ENCODE assay signal across 9 cellular contexts in genomic region chr1:82775402-82776000, GRCh38.
A peak's percentile ranks its signal among the peaks of the same experiment; 100 is the strongest.
DNase-seq lines count a peak whose midpoint lies in the region; ATAC-seq, FAIRE-seq and TF ChIP-seq lines count a peak whose summit lies in the region.
"Had no signal": no experiment of that assay in that cellular context is flagged by ENCODE, and none has a peak within 500 bp of the region (broad histone marks: within the 10 kb centered on the region; RNA-seq: fewer than 3 reads in every experiment).

No MANE protein-coding gene starts in this region.

- no peaks in the 10 kb centered on the region for H3K27me3 Mint-ChIP-seq in activated naive CD8-positive, alpha-beta T cell treated with anti-CD3 and anti-CD28 coated beads for 36 hours
- H3K27me3 Mint-ChIP-seq in type B pancreatic cell = peaks cover 8% of the 10 kb centered on the region

- ATAC-seq in GM21786 (IDR thresholded peaks at IDR 0.05; ENCODE audit: unreplicated experiment) = no peak

- no peak overlapping the region for H3K4me3 Mint-ChIP-seq in activated naive CD8-positive, alpha-beta T cell treated with anti-CD3 and anti-CD28 coated beads for 36 hours
- H3K4me3 Mint-ChIP-seq in type B pancreatic cell = no peak overlapping the region

- DNase-seq in EL = peak; percentile 18
- peak; percentile 41 for DNase-seq in M059J (ENCODE audit: low read depth)
- DNase-seq in activated naive CD8-positive, alpha-beta T cell treated with anti-CD3 and anti-CD28 coated beads for 36 hours = peak; percentile 26
- peak; percentile 36 for DNase-seq in inferior parietal cortex (ENCODE audit: extremely low spot score)
- no peak for DNase-seq in type B pancreatic cell (ENCODE audit: extremely low spot score, unreplicated experiment)
- no peak for DNase-seq in Kasumi-1 (lab: John Stamatoyannopoulos, UW)
- no peak for DNase-seq in small intestine

- no peak overlapping the region for H3K27ac ChIP-seq in small intestine (ENCODE audit: low read depth in 1 of 2, low read length in 1 of 2)
- H3K27ac ChIP-seq: SJSA1 had no signal

- H3K4me3 ChIP-seq in small intestine (ENCODE audit: low read depth in 1 of 2, low read length in 2 of 2) = no peak overlapping the region
- H3K4me3 ChIP-seq: SJSA1 had no signal

- H3K9me3 ChIP-seq in small intestine (ENCODE audit: control insufficient read depth, low read depth) = no peaks in the 10 kb centered on the region

- no peaks in the 10 kb centered on the region for H3K4me1 ChIP-seq in small intestine (ENCODE audit: control insufficient read depth in 2 of 2, insufficient read depth in 1 of 2, low read depth in 1 of 2, low read length in 1 of 2)
- H3K4me1 ChIP-seq: SJSA1 had no signal

- no peaks in the 10 kb centered on the region for H3K36me3 Mint-ChIP-seq in activated naive CD8-positive, alpha-beta T cell treated with anti-CD3 and anti-CD28 coated beads for 36 hours
- no peaks in the 10 kb centered on the region for H3K36me3 Mint-ChIP-seq in type B pancreatic cell

- FAIRE-seq in small intestine (lab: Jason Lieb, UNC) = no peak

- H3K9me3 Mint-ChIP-seq in activated naive CD8-positive, alpha-beta T cell treated with anti-CD3 and anti-CD28 coated beads for 36 hours = no peaks in the 10 kb centered on the region
- peaks cover 11% of the 10 kb centered on the region for H3K9me3 Mint-ChIP-seq in type B pancreatic cell

- TF ChIP-seq CTCF in type B pancreatic cell (conservative IDR thresholded peaks at IDR 0.05) = peak; percentile 76

- no peaks in the 10 kb centered on the region for H3K36me3 ChIP-seq in small intestine (ENCODE audit: control insufficient read depth in 2 of 2, insufficient read depth in 2 of 2, low read length in 2 of 2)
- H3K36me3 ChIP-seq: SJSA1 had no signal

- no peaks in the 10 kb centered on the region for H3K4me1 Mint-ChIP-seq in activated naive CD8-positive, alpha-beta T cell treated with anti-CD3 and anti-CD28 coated beads for 36 hours
- H3K4me1 Mint-ChIP-seq in type B pancreatic cell (ENCODE audit: unreplicated experiment) = no peaks in the 10 kb centered on the region

- H3K27me3 ChIP-seq in small intestine (ENCODE audit: control insufficient read depth in 2 of 2, insufficient read depth in 2 of 2, low read length in 2 of 2) = no peaks in the 10 kb centered on the region
- H3K27me3 ChIP-seq: SJSA1 had no signal

- 77 to 85% (median 81%) methylated on average over 12 of the region's 12 CpGs for WGBS in small intestine, 3 donors

- no peak overlapping the region for H3K27ac Mint-ChIP-seq in activated naive CD8-positive, alpha-beta T cell treated with anti-CD3 and anti-CD28 coated beads for 36 hours
- no peak overlapping the region for H3K27ac Mint-ChIP-seq in type B pancreatic cell

Comparison
In these comparisons a context has a peak if more than half of its experiments do, and no peak if none do; other contexts are left out.
1. DNase-seq: peak in EL (single experiment), M059J (single experiment), activated naive CD8-positive, alpha-beta T cell treated with anti-CD3 and anti-CD28 coated beads for 36 hours (single experiment) and inferior parietal cortex (single experiment); none in type B pancreatic cell (single experiment), Kasumi-1 (0 of 2) and small intestine (single experiment).